Comparison of ENCODE assay signal across 19 cellular contexts in genomic region chr15:77856718-77857346, GRCh38.
"Had no signal": no experiment of that assay in that cellular context is flagged by ENCODE, and none has a peak within 500 bp of the region (broad histone marks: within the 10 kb centered on the region; RNA-seq: fewer than 3 reads in every experiment).

No MANE protein-coding gene starts in this region.

- H3K27ac Mint-ChIP-seq: activated CD8-positive, alpha-beta memory T cell treated with anti-CD3 and anti-CD28 coated beads, Interleukin-2, amount 10 ng/mL, durations not matched to agents 7 days and 5 days; activated naive CD8-positive, alpha-beta T cell treated with anti-CD3 and anti-CD28 coated beads, Interleukin-2, amount 50 U/mL, for 24 hours; memory B cell; stimulated activated naive B cell treated with anti-CD40 and anti-IgM and Interleukin-4, amounts not matched to agents 10 μg/mL and 1 μg/mL and 100 μg/mL, for 72 hours had no signal

- H3K27ac ChIP-seq: coronary artery, pancreas, transverse colon had no signal

- H3K9me3 Mint-ChIP-seq: activated naive CD8-positive, alpha-beta T cell treated with anti-CD3 and anti-CD28 coated beads, Interleukin-2, amount 50 U/mL, for 24 hours; memory B cell; neural crest cell; stimulated activated naive B cell treated with anti-CD40 and anti-IgM and Interleukin-4, amounts not matched to agents 10 μg/mL and 1 μg/mL and 100 μg/mL, for 72 hours had no signal

- FAIRE-seq: astrocyte, pancreas had no signal

- H3K4me3 ChIP-seq: coronary artery, pancreas, smooth muscle cell, transverse colon had no signal

- H3K4me2 ChIP-seq: smooth muscle cell had no signal

- H3K4me3 Mint-ChIP-seq: activated CD8-positive, alpha-beta memory T cell treated with anti-CD3 and anti-CD28 coated beads, Interleukin-2, amount 10 ng/mL, durations not matched to agents 7 days and 5 days; activated naive CD8-positive, alpha-beta T cell treated with anti-CD3 and anti-CD28 coated beads, Interleukin-2, amount 50 U/mL, for 24 hours; memory B cell; neural crest cell; stimulated activated naive B cell treated with anti-CD40 and anti-IgM and Interleukin-4, amounts not matched to agents 10 μg/mL and 1 μg/mL and 100 μg/mL, for 72 hours had no signal

- DNase-seq: activated CD4-positive, alpha-beta T cell treated with anti-CD3 and anti-CD28 coated beads, Interleukin-2, amount 50 U/mL, for 48 hours; activated CD4-positive, CD25-positive, alpha-beta regulatory T cell treated with anti-CD3 and anti-CD28 coated beads, Interleukin-2, amount 50 U/mL, for 72 hours; activated CD8-positive, alpha-beta memory T cell treated with anti-CD3 and anti-CD28 coated beads, Interleukin-2, amount 10 ng/mL, durations not matched to agents 7 days and 5 days; activated naive CD8-positive, alpha-beta T cell treated with anti-CD3 and anti-CD28 coated beads, Interleukin-2, amount 50 U/mL, for 24 hours; caudate nucleus; effector CD8-positive, alpha-beta T cell; hypothalamus; left cardiac atrium; stimulated activated naive B cell treated with anti-CD40 and anti-IgM and Interleukin-4, amounts not matched to agents 10 μg/mL and 1 μg/mL and 100 μg/mL, for 72 hours; substantia nigra; SW 1271; T-helper 9 cell; transverse colon had no signal

- H3K36me3 ChIP-seq: pancreas, transverse colon had no signal

- H3K27me3 ChIP-seq: pancreas, transverse colon had no signal

- ATAC-seq: activated CD8-positive, alpha-beta memory T cell treated with anti-CD3 and anti-CD28 coated beads, Interleukin-2, amount 10 ng/mL, durations not matched to agents 7 days and 5 days; activated naive CD8-positive, alpha-beta T cell treated with anti-CD3 and anti-CD28 coated beads, Interleukin-2, amount 50 U/mL, for 24 hours; left cardiac atrium; pancreas; stimulated activated naive B cell treated with anti-CD40 and anti-IgM and Interleukin-4, amounts not matched to agents 10 μg/mL and 1 μg/mL and 100 μg/mL, for 72 hours had no signal

- H3K4me1 Mint-ChIP-seq: activated CD8-positive, alpha-beta memory T cell treated with anti-CD3 and anti-CD28 coated beads, Interleukin-2, amount 10 ng/mL, durations not matched to agents 7 days and 5 days; activated naive CD8-positive, alpha-beta T cell treated with anti-CD3 and anti-CD28 coated beads, Interleukin-2, amount 50 U/mL, for 24 hours had no signal

- H3K4me1 ChIP-seq: pancreas had no signal

- H3K36me3 Mint-ChIP-seq: activated CD8-positive, alpha-beta memory T cell treated with anti-CD3 and anti-CD28 coated beads, Interleukin-2, amount 10 ng/mL, durations not matched to agents 7 days and 5 days; memory B cell; stimulated activated naive B cell treated with anti-CD40 and anti-IgM and Interleukin-4, amounts not matched to agents 10 μg/mL and 1 μg/mL and 100 μg/mL, for 72 hours had no signal
